ENCODE assay signal across 8 cellular contexts in the genomic region with DNA sequence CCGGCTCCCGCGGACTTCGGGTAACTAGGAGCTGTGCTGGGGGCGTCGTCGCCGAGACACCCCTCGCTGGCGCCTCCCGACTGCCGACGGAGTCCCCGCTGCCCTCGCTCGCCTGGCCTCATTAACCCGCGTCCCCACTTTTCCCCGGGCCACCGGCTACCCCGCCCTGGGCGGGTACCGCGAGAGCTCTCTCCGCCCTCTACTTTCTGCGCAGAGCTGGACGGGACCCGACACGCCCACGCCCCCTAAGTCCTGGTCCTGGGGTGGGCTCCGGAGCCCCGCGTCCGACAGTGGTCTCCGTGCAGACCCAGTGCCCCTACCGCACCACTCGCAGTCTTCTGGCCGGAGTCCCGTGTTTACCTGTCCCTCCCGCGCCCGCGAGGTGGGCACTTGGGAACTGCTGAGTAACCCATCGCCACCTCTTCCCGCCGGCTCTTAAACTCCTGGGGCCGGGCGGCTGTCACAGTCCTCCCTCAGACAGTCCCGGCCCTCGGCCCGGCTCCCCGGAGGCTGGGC. TPM values are rescaled to one million over a fixed set of nuclear protein-coding genes. Genes with fewer than 3 reads are reported as not detected.
DNase-seq lines count a peak whose midpoint lies in the region; ATAC-seq and TF ChIP-seq lines count a peak whose summit lies in the region.

No MANE protein-coding gene starts in this region.

- H3K36me3 ChIP-seq in osteoblast (ENCODE audit: insufficient read depth, low read length) (peaks cover 36% of the 10 kb centered on the region), aorta (ENCODE audit: control insufficient read depth in 1 of 2, insufficient read depth in 2 of 2, low read length in 1 of 2) (peaks cover 0 to 6% of the 10 kb centered on the region in 2 donors)

- peak overlapping the region; percentile 89 for H2AFZ ChIP-seq in osteoblast (ENCODE audit: low read length)

- ATAC-seq in HG03097 (IDR thresholded peaks at IDR 0.05; ENCODE audit: low FRiP score, unreplicated experiment) (peak; percentile 4), aorta (ENCODE audit: low FRiP score) (peak; percentile 70)

- peak overlapping the region; percentile 99 for H3K27ac Mint-ChIP-seq in activated T-helper 2 cell treated with anti-CD3 and anti-CD28 coated beads, Interferon-gamma antibody, Interleukin-2, Interleukin-4, amounts not matched to agents 10 μg/mL and 5 μg/mL and 100 μg/mL, durations not matched to agents 14 hours and 24 hours and 36 hours

- H3K9me3 ChIP-seq in osteoblast (ENCODE audit: low read depth, low read length) (no peaks in the 10 kb centered on the region), aorta (ENCODE audit: control insufficient read depth, low read length) (no peaks in the 10 kb centered on the region)

- H3K4me3 ChIP-seq in fibroblast of villous mesenchyme (ENCODE audit: low read depth, low read length) (peak overlapping the region; percentile 79), osteoblast (ENCODE audit: insufficient read depth, low read length) (peak overlapping the region; percentile 79), aorta (ENCODE audit: low read length in 2 of 2) (peak overlapping the region; percentile 15 to 52)

- H3K9me3 Mint-ChIP-seq in activated T-helper 2 cell treated with anti-CD3 and anti-CD28 coated beads, Interferon-gamma antibody, Interleukin-2, Interleukin-4, amounts not matched to agents 10 μg/mL and 5 μg/mL and 100 μg/mL, durations not matched to agents 14 hours and 24 hours and 36 hours = no peaks in the 10 kb centered on the region

- H3K27ac ChIP-seq in osteoblast (ENCODE audit: low read depth, low read length) = peak overlapping the region; percentile 51
- H3K27ac ChIP-seq in aorta (ENCODE audit: low read depth in 1 of 2, low read length in 2 of 2) = peak overlapping the region in 1 of 2 donors; percentile 9

- WGBS in aorta, 2 donors = 0 to 1% methylated on average over 33 to 52 of the region's 52 CpGs

- H3K36me3 Mint-ChIP-seq in activated T-helper 2 cell treated with anti-CD3 and anti-CD28 coated beads, Interferon-gamma antibody, Interleukin-2, Interleukin-4, amounts not matched to agents 10 μg/mL and 5 μg/mL and 100 μg/mL, durations not matched to agents 14 hours and 24 hours and 36 hours (ENCODE audit: low read depth) = peaks cover 43% of the 10 kb centered on the region

- peaks cover 29% of the 10 kb centered on the region for H4K20me1 ChIP-seq in osteoblast (ENCODE audit: insufficient read depth, low read length)

- H3K79me2 ChIP-seq in osteoblast (ENCODE audit: insufficient read depth, low read length) = peaks cover 18% of the 10 kb centered on the region

- peaks cover 36% of the 10 kb centered on the region for H3K4me1 ChIP-seq in osteoblast (ENCODE audit: insufficient read depth, low read length)
- H3K4me1 ChIP-seq in aorta (ENCODE audit: control insufficient read depth in 1 of 2, insufficient read depth in 2 of 2, low read length in 2 of 2) = no peaks in the 10 kb centered on the region

- intact Hi-C loops in activated T-helper 2 cell treated with anti-CD3 and anti-CD28 coated beads, Interferon-gamma antibody, Interleukin-2, Interleukin-4, amounts not matched to agents 10 μg/mL and 5 μg/mL and 100 μg/mL, durations not matched to agents 14 hours and 24 hours and 36 hours (cut with micrococcal nuclease) = loop anchor here (2.0 to 10.0 kb wide), 5 partner anchors 116 to 858 kb away; a partner anchor contains a TSS
- intact Hi-C loops in aorta (cut with DNase I) = loop anchor here in 1 of 2 donors (1.0 kb wide), 1 partner anchor 24 kb away; no protein-coding TSS in a partner anchor

- peak overlapping the region; percentile 97 for H3K4me3 Mint-ChIP-seq in activated T-helper 2 cell treated with anti-CD3 and anti-CD28 coated beads, Interferon-gamma antibody, Interleukin-2, Interleukin-4, amounts not matched to agents 10 μg/mL and 5 μg/mL and 100 μg/mL, durations not matched to agents 14 hours and 24 hours and 36 hours (ENCODE audit: low read depth)

- H3K27me3 Mint-ChIP-seq in activated T-helper 2 cell treated with anti-CD3 and anti-CD28 coated beads, Interferon-gamma antibody, Interleukin-2, Interleukin-4, amounts not matched to agents 10 μg/mL and 5 μg/mL and 100 μg/mL, durations not matched to agents 14 hours and 24 hours and 36 hours (ENCODE audit: low read depth) = no peaks in the 10 kb centered on the region

- no peak for TF ChIP-seq CTCF in fibroblast of villous mesenchyme (IDR thresholded peaks at IDR 0.05; ENCODE audit: insufficient read depth, low read depth, low read length)
- no peak for TF ChIP-seq CTCF in osteoblast (IDR thresholded peaks at IDR 0.05; ENCODE audit: extremely low read depth, low read depth, low read length)

- H3K4me2 ChIP-seq in osteoblast (ENCODE audit: insufficient read depth, low read length) = peak overlapping the region; percentile 100

- peak; percentile 79 for DNase-seq in ELR (ENCODE audit: low read depth)
- DNase-seq in OCI-M1 (lab: John Stamatoyannopoulos, UW) = peak; percentile 90
- peak; percentile 80 for DNase-seq in activated T-helper 2 cell treated with anti-CD3 and anti-CD28 coated beads, Interferon-gamma antibody, Interleukin-2, Interleukin-4, amounts not matched to agents 10 μg/mL and 5 μg/mL and 100 μg/mL, durations not matched to agents 14 hours and 24 hours and 36 hours (ENCODE audit: low spot score)
- DNase-seq in fibroblast of villous mesenchyme (ENCODE audit: low read depth) = peak; percentile 55
- DNase-seq in osteoblast (ENCODE audit: insufficient read length, low spot score, missing footprints) = no peak
- peak in 1 of 2 donors; percentile 83 for DNase-seq in aorta
- no peak for DNase-seq in D341Med (ENCODE audit: low spot score)

- H3K27me3 ChIP-seq in osteoblast (ENCODE audit: insufficient read depth, low read length) = no peaks in the 10 kb centered on the region
- no peaks in the 10 kb centered on the region for H3K27me3 ChIP-seq in aorta (ENCODE audit: control insufficient read depth in 1 of 2, insufficient read depth in 2 of 2, low read length in 1 of 2)

- H3K4me1 Mint-ChIP-seq in activated T-helper 2 cell treated with anti-CD3 and anti-CD28 coated beads, Interferon-gamma antibody, Interleukin-2, Interleukin-4, amounts not matched to agents 10 μg/mL and 5 μg/mL and 100 μg/mL, durations not matched to agents 14 hours and 24 hours and 36 hours (ENCODE audit: low read depth) = peaks cover 45% of the 10 kb centered on the region

RNA-seq across cellular contexts. Expression of a gene that starts 0.4 kb away (rescaled TPM):
- 8.0 and 8.2 TPM in 2 replicates for total RNA-seq in activated T-helper 2 cell treated with anti-CD3 and anti-CD28 coated beads, Interferon-gamma antibody, Interleukin-2, Interleukin-4, amounts not matched to agents 10 μg/mL and 5 μg/mL and 100 μg/mL, durations not matched to agents 14 hours and 24 hours and 36 hours
- total RNA-seq in fibroblast of villous mesenchyme (6.1 and 8.2 TPM in 2 replicates), osteoblast (3.2 and 4.0 TPM in 2 replicates), aorta (1 to 10 TPM in 1 of 2 donors, under 1 TPM in 1; 0.90 to 2.5 TPM)
- 1 to 10 TPM in 1 of 2 donors, not detected in 1; 1.5 TPM for polyA plus RNA-seq in aorta

RNA-seq across cellular contexts. Expression of a gene that starts 2.1 kb away (rescaled TPM):
- 3.6 and 4.2 TPM in 2 replicates for total RNA-seq in activated T-helper 2 cell treated with anti-CD3 and anti-CD28 coated beads, Interferon-gamma antibody, Interleukin-2, Interleukin-4, amounts not matched to agents 10 μg/mL and 5 μg/mL and 100 μg/mL, durations not matched to agents 14 hours and 24 hours and 36 hours
- 2.2 and 7.4 TPM in 2 replicates for total RNA-seq in fibroblast of villous mesenchyme
- total RNA-seq in osteoblast = 6.2 and 7.2 TPM in 2 replicates
- 1 to 10 TPM; 1.6 to 4.5 TPM for total RNA-seq in aorta
- polyA plus RNA-seq in aorta = 1 to 10 TPM; 2.0 to 5.3 TPM

RNA-seq across cellular contexts. Expression of a gene that starts 6.7 kb away (rescaled TPM):
- total RNA-seq in activated T-helper 2 cell treated with anti-CD3 and anti-CD28 coated beads, Interferon-gamma antibody, Interleukin-2, Interleukin-4, amounts not matched to agents 10 μg/mL and 5 μg/mL and 100 μg/mL, durations not matched to agents 14 hours and 24 hours and 36 hours = 1,712 and 1,733 TPM in 2 replicates
- total RNA-seq in fibroblast of villous mesenchyme (336 and 532 TPM in 2 replicates), osteoblast (428 and 494 TPM in 2 replicates), aorta (1,000 to 10,000 TPM; 1,133 to 1,177 TPM)
- 1,000 to 10,000 TPM; 1,641 to 1,888 TPM for polyA plus RNA-seq in aorta

RNA-seq across cellular contexts. Expression of a gene that starts 8.8 kb away (rescaled TPM):
- total RNA-seq in activated T-helper 2 cell treated with anti-CD3 and anti-CD28 coated beads, Interferon-gamma antibody, Interleukin-2, Interleukin-4, amounts not matched to agents 10 μg/mL and 5 μg/mL and 100 μg/mL, durations not matched to agents 14 hours and 24 hours and 36 hours = 19.4 and 21.5 TPM in 2 replicates
- 148 and 185 TPM in 2 replicates for total RNA-seq in fibroblast of villous mesenchyme
- 176 and 186 TPM in 2 replicates for total RNA-seq in osteoblast
- total RNA-seq in aorta = 100 to 1,000 TPM; 107 to 115 TPM
- polyA plus RNA-seq in aorta = 100 to 1,000 TPM; 133 to 303 TPM

RNA-seq across cellular contexts. Expression of a gene that starts 14.8 kb away (rescaled TPM):
- 7.0 and 7.7 TPM in 2 replicates for total RNA-seq in activated T-helper 2 cell treated with anti-CD3 and anti-CD28 coated beads, Interferon-gamma antibody, Interleukin-2, Interleukin-4, amounts not matched to agents 10 μg/mL and 5 μg/mL and 100 μg/mL, durations not matched to agents 14 hours and 24 hours and 36 hours
- total RNA-seq in fibroblast of villous mesenchyme = under 0.01 and 1.6 TPM in 2 replicates
- 0.36 and 0.88 TPM in 2 replicates for total RNA-seq in osteoblast
- total RNA-seq in aorta = 1 to 10 TPM in 1 of 2 donors, under 1 TPM in 1; 0.78 to 6.6 TPM
- polyA plus RNA-seq in aorta = 1 to 10 TPM; 5.1 to 5.3 TPM

Comparison
In these comparisons a context has a peak if more than half of its experiments do, and no peak if none do; other contexts are left out.
1. DNase-seq: peak in ELR (single experiment), OCI-M1 (single experiment), activated T-helper 2 cell treated with anti-CD3 and anti-CD28 coated beads, Interferon-gamma antibody, Interleukin-2, Interleukin-4, amounts not matched to agents 10 μg/mL and 5 μg/mL and 100 μg/mL, durations not matched to agents 14 hours and 24 hours and 36 hours (single experiment) and fibroblast of villous mesenchyme (single experiment); none in osteoblast (single experiment) and D341Med (single experiment).
2. Peak in every context shown above with its lines, with median percentiles within 50 percentile points of each other: H3K4me3 ChIP-seq.